In the genomic region with DNA sequence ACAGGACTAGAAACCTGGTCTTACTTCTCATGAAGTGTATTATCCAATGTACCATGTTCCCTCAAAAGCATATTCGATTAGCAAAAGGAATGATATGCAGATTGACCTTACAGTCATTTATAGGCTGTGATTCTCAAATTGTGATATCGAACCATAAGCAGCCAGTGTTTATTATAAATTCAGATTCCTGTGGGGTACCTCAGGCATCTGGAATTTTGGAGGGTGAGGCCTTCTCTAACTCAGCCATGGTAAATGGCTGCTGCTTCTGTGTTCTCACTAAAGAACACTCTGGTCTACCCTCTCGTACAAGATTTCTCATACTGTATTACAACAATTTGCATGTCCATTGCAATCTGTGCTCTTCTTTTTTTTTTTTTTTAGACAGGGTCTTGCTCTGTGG, we compare ENCODE assay signal across 21 cellular contexts.
A peak's percentile ranks its signal among the peaks of the same experiment; 100 is the strongest.
DNase-seq lines count a peak whose midpoint lies in the region; ATAC-seq and TF ChIP-seq lines count a peak whose summit lies in the region.
"Had no signal": no experiment of that assay in that cellular context is flagged by ENCODE, and none has a peak within 500 bp of the region (broad histone marks: within the 10 kb centered on the region; RNA-seq: fewer than 3 reads in every experiment).

No MANE protein-coding gene starts in this region.

- H3K4me3 ChIP-seq in AG10803 (ENCODE audit: low read length) (no peak overlapping the region), IMR-90 (ENCODE audit: insufficient read depth, low read depth, low read length) (no peak overlapping the region), trophoblast cell (ENCODE audit: low read depth, low read length) (no peak overlapping the region)
- H3K4me3 ChIP-seq: A549; BLaER1 treated with 17β-estradiol and CSF1 and Interleukin-3, amounts not matched to agents 10 nM and 100 nM; HAP-1 had no signal

- H4K91ac ChIP-seq in IMR-90 (ENCODE audit: insufficient read depth, low read depth, low read length) (no peak overlapping the region), trophoblast cell (ENCODE audit: low read depth, low read length) (no peak overlapping the region)

- intact Hi-C loops in IMR-90 (cut with micrococcal nuclease): no loop called here

- DNase-seq in AG10803 (ENCODE audit: low read depth): peak; percentile 44
- peak; percentile 33 for DNase-seq in IMR-90
- peak; percentile 38 for DNase-seq in astrocyte of the hippocampus (ENCODE audit: low read depth, low spot score)
- DNase-seq in myocyte (ENCODE audit: low read depth): peak; percentile 38
- no peak for DNase-seq in trophoblast cell
- DNase-seq in T-helper 9 cell: no peak
- no peak for DNase-seq in stimulated activated CD4-positive, alpha-beta T cell treated with anti-CD3 and anti-CD28 coated beads, Interleukin-12 subunit alpha, Interleukin-12 subunit beta, amount 100 ng/mL, for 4 hours
- DNase-seq: 8988T; ACHN; AML-193; BE2C; CD4-positive, alpha-beta T cell; CD8-positive, alpha-beta memory T cell; DMS 273 treated with DMSO at 0.1 percent for 48 hours; DMS79; GF-D8; GOT3 had no signal

- H3K4me1 ChIP-seq in IMR-90 (ENCODE audit: control insufficient read depth, insufficient read depth, low read length) (no peaks in the 10 kb centered on the region), trophoblast cell (ENCODE audit: control insufficient read depth in 1 of 2, insufficient read depth in 2 of 2, low read length in 2 of 2) (peaks cover 0 to 2% of the 10 kb centered on the region in 2 experiments)
- H3K4me1 ChIP-seq: A549, BE2C, HAP-1 had no signal

- CTCF ChIA-PET in IMR-90 (lab: Yijun Ruan, JAX): no interaction called here

- no peak overlapping the region for H3K4ac ChIP-seq in IMR-90 (ENCODE audit: low read depth, low read length)
- H3K4ac ChIP-seq in trophoblast cell (ENCODE audit: low read depth, low read length): no peak overlapping the region

- no peak for TF ChIP-seq RAD21 in IMR-90 (IDR thresholded peaks at IDR 0.05; ENCODE audit: low read length)

- dilution Hi-C loops in IMR-90 (cut with HindIII; ENCODE audit: low sequenced_read_pairs, unreplicated experiment): loop anchor here (25.0 kb wide), 1 partner anchor 445 kb away; the partner anchor contains the start of gene STAM2

- no peak for TF ChIP-seq POLR2A in IMR-90 (IDR thresholded peaks at IDR 0.05; ENCODE audit: low read depth, low read length)

- no peaks in the 10 kb centered on the region for H3K9me3 ChIP-seq in IMR-90 (ENCODE audit: control insufficient read depth, insufficient read depth, low read length)
- H3K9me3 ChIP-seq in trophoblast cell (ENCODE audit: insufficient read depth, low read depth, low read length): no peaks in the 10 kb centered on the region
- H3K9me3 ChIP-seq: A549; BE2C; BLaER1 treated with 17β-estradiol and CSF1 and Interleukin-3, amounts not matched to agents 10 nM and 100 nM; HAP-1 had no signal

- H2AFZ ChIP-seq in IMR-90 (replicated peaks; ENCODE audit: low read length, poor library complexity) (no peak overlapping the region), trophoblast cell (ENCODE audit: insufficient read depth, low read length, poor library complexity) (no peak overlapping the region)

- H3K27ac ChIP-seq in IMR-90 (ENCODE audit: insufficient read depth, low read length): no peak overlapping the region
- no peak overlapping the region for H3K27ac ChIP-seq in trophoblast cell (ENCODE audit: low read depth, low read length)
- H3K27ac ChIP-seq: A549 had no signal

- ATAC-seq in IMR-90 (ENCODE audit: low read depth) (peak; percentile 63), HG03442 (IDR thresholded peaks at IDR 0.05; ENCODE audit: unreplicated experiment) (no peak)
- ATAC-seq: A549 had no signal

- H2BK120ac ChIP-seq in IMR-90 (ENCODE audit: low read depth, low read length) (no peak overlapping the region), trophoblast cell (ENCODE audit: insufficient read depth, low read length, poor library complexity) (no peak overlapping the region)

- no CpG with 5 or more reads among the region's 3 CpGs for WGBS in IMR-90 (ENCODE audit: extremely low coverage in 2 of 2, insufficient read length in 1 of 2), 2 experiments
- WGBS in trophoblast cell (ENCODE audit: extremely low coverage, insufficient coverage, insufficient read length): no CpG with 5 or more reads among the region's 3 CpGs

- H3K27me3 ChIP-seq in IMR-90 (ENCODE audit: control insufficient read depth, insufficient read depth, low read length) (no peaks in the 10 kb centered on the region), trophoblast cell (ENCODE audit: insufficient read depth, low read length) (no peaks in the 10 kb centered on the region)
- H3K27me3 ChIP-seq: BE2C; BLaER1 treated with 17β-estradiol and CSF1 and Interleukin-3, amounts not matched to agents 10 nM and 100 nM had no signal

- H3K14ac ChIP-seq in IMR-90 (replicated peaks; ENCODE audit: low read depth, low read length) (0 out of 2 replicates have a peak overlapping the region, but pooled peaks have one; percentile 43), trophoblast cell (ENCODE audit: low read length) (no peak overlapping the region)

- H2BK12ac ChIP-seq in trophoblast cell (ENCODE audit: low read length): no peak overlapping the region

- no peaks in the 10 kb centered on the region for H4K20me1 ChIP-seq in IMR-90 (ENCODE audit: insufficient read depth, low read length)

- H3K9me1 ChIP-seq in IMR-90 (ENCODE audit: insufficient read depth, low read length): no peaks in the 10 kb centered on the region

- no peak overlapping the region for H4K12ac ChIP-seq in trophoblast cell (ENCODE audit: low read depth, low read length)

- no peak overlapping the region for H3K56ac ChIP-seq in IMR-90 (ENCODE audit: extremely low read depth, insufficient read depth, low read length)

- H3K79me2 ChIP-seq in trophoblast cell (ENCODE audit: control insufficient read depth, insufficient read depth, low read length, poor library complexity): no peaks in the 10 kb centered on the region

- no peak overlapping the region for H3K9ac ChIP-seq in IMR-90 (ENCODE audit: low read depth, low read length)
- H3K9ac ChIP-seq in trophoblast cell (ENCODE audit: low read length): no peak overlapping the region
- H3K9ac ChIP-seq: BLaER1 treated with 17β-estradiol and CSF1 and Interleukin-3, amounts not matched to agents 10 nM and 100 nM had no signal

- H3K36me3 ChIP-seq in IMR-90 (ENCODE audit: control insufficient read depth, insufficient read depth, low read length) (peaks cover 10% of the 10 kb centered on the region), trophoblast cell (ENCODE audit: control insufficient read depth in 1 of 2, insufficient read depth in 2 of 2, low read length in 2 of 2) (peaks cover 12 to 36% of the 10 kb centered on the region in 2 experiments)
- H3K36me3 ChIP-seq: BE2C had no signal

- H4K8ac ChIP-seq in IMR-90 (ENCODE audit: low read depth in 2 of 2, low read length in 2 of 2) (no peak overlapping the region), trophoblast cell (ENCODE audit: low read depth, low read length) (no peak overlapping the region)

- POLR2A ChIA-PET in IMR-90 (lab: Charles Lee; ENCODE audit: unreplicated experiment): no interaction called here

- H2AK9ac ChIP-seq in IMR-90 (replicated peaks; ENCODE audit: low read depth, low read length, poor library complexity): no peak overlapping the region

- no peak overlapping the region for H3K23ac ChIP-seq in IMR-90 (ENCODE audit: low read depth, low read length)
- no peak overlapping the region for H3K23ac ChIP-seq in trophoblast cell (ENCODE audit: low read length)

- H3K4me2 ChIP-seq in IMR-90 (ENCODE audit: low read depth, low read length): no peak overlapping the region
- H3K4me2 ChIP-seq in trophoblast cell (ENCODE audit: low read length): no peak overlapping the region
- H3K4me2 ChIP-seq: A549; BLaER1 treated with 17β-estradiol and CSF1 and Interleukin-3, amounts not matched to agents 10 nM and 100 nM had no signal

- no TSS peak for BruUV-seq in IMR-90 (replicated peaks; lab: Mats Ljungman, UMichigan)

- no peak overlapping the region for H2BK5ac ChIP-seq in IMR-90 (ENCODE audit: low read depth, low read length, poor library complexity, severe bottlenecking)
- no peak overlapping the region for H2BK5ac ChIP-seq in trophoblast cell (ENCODE audit: low read depth, low read length, poor library complexity)

- H2AK5ac ChIP-seq in IMR-90 (ENCODE audit: low read depth, low read length): no peak overlapping the region
- no peak overlapping the region for H2AK5ac ChIP-seq in trophoblast cell (ENCODE audit: low read length)

- H3K79me1 ChIP-seq in IMR-90 (ENCODE audit: low read depth in 1 of 2, low read length in 2 of 2) (0 out of 4 replicates have a peak, but pooled peaks cover 0 to 5% of the 10 kb centered on the region in 2 experiments), trophoblast cell (ENCODE audit: low read length) (no peaks in the 10 kb centered on the region)

- TF ChIP-seq CTCF in AG10803 (conservative IDR thresholded peaks at IDR 0.05; ENCODE audit: low read length): no peak
- no peak for TF ChIP-seq CTCF in IMR-90 (conservative IDR thresholded peaks at IDR 0.05; ENCODE audit: low read depth, low read length)

- H4K5ac ChIP-seq in IMR-90 (ENCODE audit: low read depth, low read length): no peak overlapping the region

- no peak overlapping the region for H2BK20ac ChIP-seq in IMR-90 (ENCODE audit: low read depth, low read length)

- no peak overlapping the region for H3K18ac ChIP-seq in IMR-90 (ENCODE audit: low read depth, low read length)
- no peak overlapping the region for H3K18ac ChIP-seq in trophoblast cell (ENCODE audit: low read length)

- H2BK15ac ChIP-seq in IMR-90 (ENCODE audit: low read depth, low read length): no peak overlapping the region

- in situ Hi-C loops in IMR-90 (cut with MboI; ENCODE audit: low sequenced_read_pairs): loop anchor here (10.0 kb wide), 1 partner anchor 598 kb away; no protein-coding TSS in a partner anchor

TF ChIP-seq in IMR-90, 13 proteins besides CTCF, POLR2A, EP300 and RAD21 (continues in another document):
- TF ChIP-seq CHD1 (IDR thresholded peaks at IDR 0.05; ENCODE audit: low read depth, low read length): no peak
- no peak for TF ChIP-seq MXI1 (IDR thresholded peaks at IDR 0.05; ENCODE audit: borderline replicate concordance, low read depth, low read length)
- TF ChIP-seq USF2 (IDR thresholded peaks at IDR 0.05; ENCODE audit: low read depth, low read length): no peak
- no peak for TF ChIP-seq NFE2L2 (IDR thresholded peaks at IDR 0.05; ENCODE audit: low read depth, low read length)

Comparison
In these comparisons a context has a peak if more than half of its experiments do, and no peak if none do; other contexts are left out.
1. DNase-seq: peak in AG10803 (single experiment), IMR-90 (single experiment), astrocyte of the hippocampus (single experiment) and myocyte (single experiment); none in trophoblast cell (0 of 2), T-helper 9 cell (single experiment) and stimulated activated CD4-positive, alpha-beta T cell treated with anti-CD3 and anti-CD28 coated beads, Interleukin-12 subunit alpha, Interleukin-12 subunit beta, amount 100 ng/mL, for 4 hours (single experiment).